In the genomic region with DNA sequence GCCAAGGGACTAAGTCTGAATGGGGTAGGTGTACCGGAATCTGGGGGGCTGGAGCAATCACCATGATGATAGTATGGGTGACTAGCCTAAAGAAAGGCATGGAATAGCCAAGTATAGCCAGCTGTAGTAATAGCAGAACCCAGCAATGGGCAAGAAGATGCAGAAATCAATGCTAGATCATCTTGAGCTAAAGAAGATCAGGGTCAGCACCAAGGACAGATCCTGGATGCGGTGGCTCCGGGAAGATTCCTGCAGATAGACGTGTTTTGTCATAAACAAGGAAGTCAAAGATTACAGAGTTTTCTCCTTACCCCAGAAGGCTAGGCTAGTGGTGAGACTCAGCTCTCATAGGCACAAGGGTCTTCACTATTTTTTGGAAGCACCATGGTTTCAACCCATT, we compare ENCODE assay signal across 23 cellular contexts.
DNase-seq lines count a peak whose midpoint lies in the region; ATAC-seq and TF ChIP-seq lines count a peak whose summit lies in the region.
"Had no signal": no experiment of that assay in that cellular context is flagged by ENCODE, and none has a peak within 500 bp of the region (broad histone marks: within the 10 kb centered on the region; RNA-seq: fewer than 3 reads in every experiment).

No MANE protein-coding gene starts in this region.

- no peaks in the 10 kb centered on the region for H3F3A ChIP-seq in MM.1S (ENCODE audit: insufficient read depth, low read length)

- peaks cover 18% of the 10 kb centered on the region for H3K27me3 Mint-ChIP-seq in WTC11 (ENCODE audit: low read depth)
- H3K27me3 Mint-ChIP-seq: CD4-positive, alpha-beta T cell had no signal

- H3K4me3 ChIP-seq in MM.1S (ENCODE audit: low read length), result no peak overlapping the region
- H3K4me3 ChIP-seq: dorsolateral prefrontal cortex had no signal

- POLR2A ChIA-PET in WTC11 (lab: Charles Lee), result no interaction called here

- no peak overlapping the region for H3K4me3 Mint-ChIP-seq in WTC11
- H3K4me3 Mint-ChIP-seq: CD4-positive, alpha-beta T cell; naive thymus-derived CD4-positive, alpha-beta T cell had no signal

- H3K4me1 Mint-ChIP-seq in WTC11, result no peaks in the 10 kb centered on the region
- H3K4me1 Mint-ChIP-seq: brain; naive thymus-derived CD4-positive, alpha-beta T cell had no signal

- no peaks in the 10 kb centered on the region for H3K36me3 Mint-ChIP-seq in WTC11
- H3K36me3 Mint-ChIP-seq: brain; naive thymus-derived CD4-positive, alpha-beta T cell had no signal

- ATAC-seq in WTC11 (no peak), GM21619 (IDR thresholded peaks at IDR 0.05; ENCODE audit: unreplicated experiment) (no peak)
- ATAC-seq: left ventricle myocardium superior; naive thymus-derived CD4-positive, alpha-beta T cell had no signal

- H3K79me2 ChIP-seq in MM.1S (ENCODE audit: low read length), result no peaks in the 10 kb centered on the region

- CTCF ChIA-PET in WTC11 (lab: Charles Lee), result interaction anchor here (0.6 kb wide), 1 partner anchor 10 kb away, joined by 3 read pairs; no protein-coding TSS in a partner anchor

- H3K9me3 ChIP-seq in MM.1S (replicated peaks; ENCODE audit: insufficient read depth, low read length), result no peaks in the 10 kb centered on the region

- H4K20me1 ChIP-seq in MM.1S (ENCODE audit: insufficient read depth, low read length), result no peaks in the 10 kb centered on the region

- no peaks in the 10 kb centered on the region for H3K27me3 ChIP-seq in MM.1S (replicated peaks; ENCODE audit: insufficient read depth, low read length)
- H3K27me3 ChIP-seq: dorsolateral prefrontal cortex had no signal

- H3K27ac ChIP-seq in MM.1S (ENCODE audit: low read length), result no peak overlapping the region
- H3K27ac ChIP-seq: 22Rv1, dorsolateral prefrontal cortex had no signal

- no peaks in the 10 kb centered on the region for H3K36me3 ChIP-seq in MM.1S (replicated peaks; ENCODE audit: insufficient read depth, low read length)

- DNase-seq in DMS 273 (lab: John Stamatoyannopoulos, UW; ENCODE audit: unreplicated experiment) (peak; percentile 10), DMS 273 treated with DMSO at 0.1 percent for 48 hours (lab: John Stamatoyannopoulos, UW) (no peak), MM.1S (peak; percentile 27), WTC11 (ENCODE audit: low spot score) (peak; percentile 47), mucosa of gallbladder (ENCODE audit: low spot score) (peak; percentile 17), NCI-H2081 (lab: John Stamatoyannopoulos, UW) (no peak), cerebellar cortex (ENCODE audit: low spot score) (no peak)
- DNase-seq: activated CD4-positive, CD25-positive, alpha-beta regulatory T cell treated with anti-CD3 and anti-CD28 coated beads, Interleukin-2, amount 50 U/mL, for 72 hours; activated CD8-positive, alpha-beta memory T cell treated with anti-CD3 and anti-CD28 coated beads, Interleukin-2, amount 50 U/mL, for 48 hours; activated naive CD4-positive, alpha-beta T cell treated with Interleukin-2 at 50 U/mL for 16 hours; CD4-positive, alpha-beta T cell; dorsolateral prefrontal cortex; GDM1; H7; left ventricle myocardium superior; naive thymus-derived CD4-positive, alpha-beta T cell; NCI-H2107; NK-92 treated with Interleukin-12 subunit alpha and Interleukin-12 subunit beta, amount 100 ng/mL, for 24 hours; stimulated activated CD8-positive, alpha-beta memory T cell treated with anti-CD3 and anti-CD28 coated beads, Interleukin-4, amount 100 ng/mL, for 48 hours; SW 1271 had no signal

- no peak overlapping the region for H3K9ac ChIP-seq in MM.1S (ENCODE audit: low read length)

- H3K4me2 ChIP-seq in MM.1S (ENCODE audit: low read depth, low read length), result no peak overlapping the region

- TF ChIP-seq CTCF in MM.1S (IDR thresholded peaks at IDR 0.05; ENCODE audit: low read length) (no peak), WTC11 (IDR thresholded peaks at IDR 0.05) (no peak)

- no peaks in the 10 kb centered on the region for H3K4me1 ChIP-seq in MM.1S (ENCODE audit: low read length)

- H3K9me3 Mint-ChIP-seq in WTC11, result no peaks in the 10 kb centered on the region

- no peak overlapping the region for H3K27ac Mint-ChIP-seq in WTC11
- H3K27ac Mint-ChIP-seq: brain; CD4-positive, alpha-beta T cell; naive thymus-derived CD4-positive, alpha-beta T cell had no signal

- no peaks in the 10 kb centered on the region for H3K9me2 ChIP-seq in MM.1S (replicated peaks; ENCODE audit: insufficient read depth, low read length)

- no peak overlapping the region for H2AFZ ChIP-seq in MM.1S (ENCODE audit: low read length)

TF ChIP-seq in WTC11, 78 proteins besides CTCF, POLR2A, EP300 and RAD21 (continues in another document):
- TF ChIP-seq FOXJ3 (CRISPR knock-in tag; IDR thresholded peaks at IDR 0.05; ENCODE audit: borderline replicate concordance) (no peak), IRF2 (CRISPR knock-in tag; IDR thresholded peaks at IDR 0.05; ENCODE audit: borderline replicate concordance, low read depth) (no peak), USF2 (CRISPR knock-in tag; IDR thresholded peaks at IDR 0.05) (no peak), ELF4 (CRISPR knock-in tag; IDR thresholded peaks at IDR 0.05; ENCODE audit: low read depth) (no peak), NFATC4 (CRISPR knock-in tag; IDR thresholded peaks at IDR 0.05) (no peak), ZNF532 (CRISPR knock-in tag; IDR thresholded peaks at IDR 0.05; ENCODE audit: borderline replicate concordance) (no peak), ZNF317 (CRISPR knock-in tag; IDR thresholded peaks at IDR 0.05; ENCODE audit: borderline replicate concordance, low read depth) (no peak), TEAD4 (CRISPR knock-in tag; IDR thresholded peaks at IDR 0.05) (no peak), ZNF219 (CRISPR knock-in tag; IDR thresholded peaks at IDR 0.05; ENCODE audit: borderline replicate concordance) (no peak), ZNF423 (CRISPR knock-in tag; IDR thresholded peaks at IDR 0.05) (no peak), HMGXB4 (CRISPR knock-in tag; IDR thresholded peaks at IDR 0.05) (no peak), ZSCAN18 (CRISPR knock-in tag; IDR thresholded peaks at IDR 0.05) (no peak)

Comparison
In these comparisons a context has a peak if more than half of its experiments do, and no peak if none do; other contexts are left out.
1. DNase-seq: peak in DMS 273 (single experiment), MM.1S (single experiment), WTC11 (single experiment) and mucosa of gallbladder (single experiment); none in DMS 273 treated with DMSO at 0.1 percent for 48 hours (single experiment), NCI-H2081 (0 of 2) and cerebellar cortex (single experiment).